Comparison of ENCODE assay signal across 8 cellular contexts in genomic region chr1:85297855-85298629, GRCh38. TPM values are rescaled to one million over a fixed set of nuclear protein-coding genes. Genes with fewer than 3 reads are reported as not detected.
DNase-seq lines count a peak whose midpoint lies in the region; ATAC-seq and TF ChIP-seq lines count a peak whose summit lies in the region.

No MANE protein-coding gene starts in this region.

- peak; percentile 81 for TF ChIP-seq EP300 in Ishikawa (IDR thresholded peaks at IDR 0.05; ENCODE audit: borderline replicate concordance)

- TF ChIP-seq RAD21 in Ishikawa (IDR thresholded peaks at IDR 0.05; ENCODE audit: low read depth) = no peak

- no peak for TF ChIP-seq CTCF in WI38 (IDR thresholded peaks at IDR 0.05; ENCODE audit: low read depth, low read length)

- in situ Hi-C loops in Caki2 (cut with HindIII; ENCODE audit: low pct_unique_long_range_greater_than_20kb, low sequenced_read_pairs) = no loop called here

- peak; percentile 91 for ATAC-seq in GM21529 (IDR thresholded peaks at IDR 0.05; ENCODE audit: unreplicated experiment)

- peak overlapping the region; percentile 2 for H3K27ac ChIP-seq in caudate nucleus (ENCODE audit: low read depth, low read length)

- peak; percentile 95 for DNase-seq in Caki2 (ENCODE audit: low read depth)
- no peak for DNase-seq in caudate nucleus (lab: John Stamatoyannopoulos, UW)
- peak; percentile 43 for DNase-seq in middle frontal gyrus (ENCODE audit: extremely low spot score, low spot score)
- peak; percentile 22 to 46 for DNase-seq in stimulated activated CD8-positive, alpha-beta memory T cell treated with anti-CD3 and anti-CD28 coated beads, Interleukin-7, amount 100 ng/mL, for 1 hour (ENCODE audit: low read depth in 2 of 2)
- DNase-seq in NCI-H2227 (lab: John Stamatoyannopoulos, UW; ENCODE audit: unreplicated experiment) = no peak

- H3K4me3 ChIP-seq in WI38 (ENCODE audit: low read depth, low read length) = peak overlapping the region; percentile 35

TF ChIP-seq in Ishikawa, 13 proteins besides CTCF, POLR2A, EP300 and RAD21:
- TF ChIP-seq FOXM1 (IDR thresholded peaks at IDR 0.05; ENCODE audit: borderline replicate concordance, low read depth) (peak; percentile 84), TEAD4 (IDR thresholded peaks at IDR 0.05) (peak; percentile 72), NFIC (IDR thresholded peaks at IDR 0.05) (peak; percentile 94), USF1 (IDR thresholded peaks at IDR 0.05) (peak; percentile 72), CEBPB (IDR thresholded peaks at IDR 0.05) (peak; percentile 40; the same call in 1 of the 2 replicates), MAX (IDR thresholded peaks at IDR 0.05) (peak; percentile 87), ZBTB7A (IDR thresholded peaks at IDR 0.05; ENCODE audit: low read depth) (no peak), REST (IDR thresholded peaks at IDR 0.05; ENCODE audit: low read depth) (no peak), EGR1 (IDR thresholded peaks at IDR 0.05) (no peak), TCF12 (IDR thresholded peaks at IDR 0.05; ENCODE audit: low read depth) (peak; percentile 85)
TF ChIP-seq in Ishikawa: peak in this region for 7.

RNA-seq across cellular contexts. Expression of gene BCL10, which starts 21.6 kb away (rescaled TPM):
- total RNA-seq in Caki2 (2014; rRNA removed; shearing (Covaris generic); ENCODE audit: low replicate concordance) = 7.4 and 11.3 TPM in 2 replicates

RNA-seq across cellular contexts. Expression of gene C1orf52, which starts 38.6 kb away (rescaled TPM):
- 8.0 and 32.7 TPM in 2 replicates for total RNA-seq in Caki2 (2014; rRNA removed; shearing (Covaris generic); ENCODE audit: low replicate concordance)

Comparison
In these comparisons a context has a peak if more than half of its experiments do, and no peak if none do; other contexts are left out.
1. DNase-seq: peak in Caki2 (single experiment), middle frontal gyrus (single experiment) and stimulated activated CD8-positive, alpha-beta memory T cell treated with anti-CD3 and anti-CD28 coated beads, Interleukin-7, amount 100 ng/mL, for 1 hour (2 of 2); none in caudate nucleus (0 of 61) and NCI-H2227 (single experiment).